In the genomic region with DNA sequence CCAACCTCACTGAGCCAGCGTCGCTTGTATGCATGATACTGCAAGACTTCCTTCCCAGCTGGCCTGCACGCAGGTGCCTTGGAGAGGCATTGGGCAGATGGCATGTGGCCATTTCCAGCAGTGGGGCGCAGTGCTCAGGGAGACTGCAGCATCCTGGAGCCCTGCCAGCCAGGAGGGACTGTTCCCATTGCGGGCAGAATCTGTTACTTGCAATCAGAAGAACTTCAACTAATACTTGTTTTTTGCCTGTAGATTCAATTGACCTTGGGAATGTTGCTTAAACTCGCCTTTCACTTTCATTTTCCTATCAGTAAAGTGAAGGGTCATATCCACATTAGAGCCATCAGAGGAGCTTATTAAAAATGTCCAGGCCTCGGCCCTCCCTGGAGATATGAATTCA, we compare ENCODE assay signal across 10 cellular contexts. TPM values are rescaled to one million over a fixed set of nuclear protein-coding genes. Genes with fewer than 3 reads are reported as not detected.
DNase-seq lines count a peak whose midpoint lies in the region; ATAC-seq and TF ChIP-seq lines count a peak whose summit lies in the region.
"Had no signal": no experiment of that assay in that cellular context is flagged by ENCODE, and none has a peak within 500 bp of the region (broad histone marks: within the 10 kb centered on the region; RNA-seq: fewer than 3 reads in every experiment).

No MANE protein-coding gene starts in this region.

- intact Hi-C loops in colonic mucosa (cut with DNase I) = no loop called here

- H3K4me3 Mint-ChIP-seq in neural progenitor cell = no peak overlapping the region
- H3K4me3 Mint-ChIP-seq: IgD-negative memory B cell; stimulated activated naive B cell treated with anti-CD40 and anti-IgM and Interleukin-4, amounts not matched to agents 10 μg/mL and 1 μg/mL and 100 μg/mL, for 72 hours had no signal

- H3K4me1 ChIP-seq in BLaER1 (peaks cover 8% of the 10 kb centered on the region; the same call in 1 of the 2 replicates), colonic mucosa (peaks cover 4% of the 10 kb centered on the region), neural progenitor cell (no peaks in the 10 kb centered on the region)

- H3K27ac ChIP-seq in BLaER1 (no peak overlapping the region), colonic mucosa (peak overlapping the region; percentile 57), neural progenitor cell (no peak overlapping the region)

- H3K4me2 ChIP-seq in BLaER1 = 0 out of 2 replicates have a peak overlapping the region, but pooled peaks have one; percentile 13
- H3K4me2 ChIP-seq in neural progenitor cell = no peak overlapping the region

- no peak overlapping the region for H3K9ac ChIP-seq in BLaER1
- H3K9ac ChIP-seq in colonic mucosa (ENCODE audit: low read depth in 2 of 2, low read length in 2 of 2) = peak overlapping the region in 1 of 2 donors; percentile 66
- no peak overlapping the region for H3K9ac ChIP-seq in neural progenitor cell

- peaks cover 18% of the 10 kb centered on the region for H3K36me3 Mint-ChIP-seq in neural progenitor cell

- no peaks in the 10 kb centered on the region for H3K79me2 ChIP-seq in neural progenitor cell (ENCODE audit: low read depth)

- peak; percentile 52 for DNase-seq in NCI-H2196 (lab: John Stamatoyannopoulos, UW; ENCODE audit: unreplicated experiment)
- DNase-seq in colonic mucosa = peak; percentile 67
- no peak for DNase-seq in neural progenitor cell (ENCODE audit: low spot score)
- no peak for DNase-seq in Kasumi-1 (lab: John Stamatoyannopoulos, UW)
- DNase-seq in GM03348 (ENCODE audit: low spot score) = no peak
- DNase-seq in stimulated activated CD8-positive, alpha-beta memory T cell treated with anti-CD3 and anti-CD28 coated beads, Interleukin-4, amount 100 ng/mL, for 48 hours = no peak
- DNase-seq: stimulated activated naive B cell treated with anti-CD40 and anti-IgM and Interleukin-4, amounts not matched to agents 10 μg/mL and 1 μg/mL and 100 μg/mL, for 72 hours had no signal

- no peak for TF ChIP-seq CTCF in colonic mucosa (IDR thresholded peaks at IDR 0.05)
- no peak for TF ChIP-seq CTCF in neural progenitor cell (IDR thresholded peaks at IDR 0.05)

- H3K9me3 Mint-ChIP-seq in neural progenitor cell = no peaks in the 10 kb centered on the region

- H3K4me1 Mint-ChIP-seq in neural progenitor cell = no peaks in the 10 kb centered on the region

- H3K27me3 ChIP-seq in BLaER1 (no peaks in the 10 kb centered on the region), colonic mucosa (no peaks in the 10 kb centered on the region), neural progenitor cell (no peaks in the 10 kb centered on the region)

- H3F3A ChIP-seq in neural progenitor cell (ENCODE audit: low read depth) = no peaks in the 10 kb centered on the region

- H2AFZ ChIP-seq in neural progenitor cell (replicated peaks) = no peak overlapping the region

- peaks cover 3% of the 10 kb centered on the region for H3K27me3 Mint-ChIP-seq in neural progenitor cell (ENCODE audit: insufficient read depth, low read depth)
- H3K27me3 Mint-ChIP-seq: IgD-negative memory B cell; stimulated activated naive B cell treated with anti-CD40 and anti-IgM and Interleukin-4, amounts not matched to agents 10 μg/mL and 1 μg/mL and 100 μg/mL, for 72 hours had no signal

- H3K9me3 ChIP-seq in BLaER1 (peaks cover 13% of the 10 kb centered on the region; the same call in 1 of the 2 replicates), colonic mucosa (no peaks in the 10 kb centered on the region), neural progenitor cell (ENCODE audit: low read depth) (no peaks in the 10 kb centered on the region)

- ATAC-seq in HG03439 (IDR thresholded peaks at IDR 0.05; ENCODE audit: unreplicated experiment) = no peak
- ATAC-seq: stimulated activated naive B cell treated with anti-CD40 and anti-IgM and Interleukin-4, amounts not matched to agents 10 μg/mL and 1 μg/mL and 100 μg/mL, for 72 hours had no signal

- H3K36me3 ChIP-seq in BLaER1 = peaks cover 4% of the 10 kb centered on the region; the same call in 1 of the 2 replicates
- H3K36me3 ChIP-seq in colonic mucosa = no peaks in the 10 kb centered on the region
- H3K36me3 ChIP-seq in neural progenitor cell = no peaks in the 10 kb centered on the region

- peak overlapping the region; percentile 59 for H3K27ac Mint-ChIP-seq in neural progenitor cell
- H3K27ac Mint-ChIP-seq: stimulated activated naive B cell treated with anti-CD40 and anti-IgM and Interleukin-4, amounts not matched to agents 10 μg/mL and 1 μg/mL and 100 μg/mL, for 72 hours had no signal

- H3K4me3 ChIP-seq in BLaER1 = no peak overlapping the region
- no peak overlapping the region for H3K4me3 ChIP-seq in colonic mucosa
- no peak overlapping the region for H3K4me3 ChIP-seq in neural progenitor cell

- H4K20me1 ChIP-seq in BLaER1 = no peaks in the 10 kb centered on the region
- H4K20me1 ChIP-seq in neural progenitor cell (ENCODE audit: low read depth) = no peaks in the 10 kb centered on the region

RNA-seq across cellular contexts. Expression of a gene that starts 29.8 kb away (rescaled TPM):
- total RNA-seq in colonic mucosa (100 to 1,000 TPM; 107 to 115 TPM), neural progenitor cell (ENCODE audit: low replicate concordance) (10.8 and 47.4 TPM in 2 replicates)

Comparison
In these comparisons a context has a peak if more than half of its experiments do, and no peak if none do; other contexts are left out.
1. DNase-seq: peak in NCI-H2196 (single experiment) and colonic mucosa (single experiment); none in neural progenitor cell (single experiment), Kasumi-1 (0 of 2), GM03348 (single experiment) and stimulated activated CD8-positive, alpha-beta memory T cell treated with anti-CD3 and anti-CD28 coated beads, Interleukin-4, amount 100 ng/mL, for 48 hours (single experiment).